ENCODE assay signal across 1 cellular context in the genomic region with DNA sequence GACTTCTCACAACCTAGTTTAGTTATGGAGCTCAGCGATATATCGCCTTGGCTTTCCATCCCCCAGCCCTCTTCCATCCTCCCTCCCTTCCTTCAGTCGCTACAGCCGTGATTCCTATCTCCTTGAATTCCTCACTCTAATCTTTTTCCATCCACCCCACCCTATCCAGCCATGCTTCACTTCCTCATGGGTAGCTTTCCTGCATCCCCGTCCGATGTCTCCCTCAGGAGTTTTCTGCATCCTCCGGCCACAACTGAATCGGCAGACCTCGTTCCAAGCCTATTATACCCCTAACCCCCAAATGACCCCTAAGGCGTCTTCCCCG.
TF ChIP-seq lines count a peak whose summit lies in the region.

No MANE protein-coding gene starts in this region.

TF ChIP-seq in liver, 16 proteins besides CTCF, POLR2A, EP300 and RAD21 (continued from another document):
- TF ChIP-seq SP1 (IDR thresholded peaks at IDR 0.05) (no peak), EGR1 (IDR thresholded peaks at IDR 0.05; ENCODE audit: low read depth in 2 of 2) (no peak), GABPA (IDR thresholded peaks at IDR 0.05 in 1 of 2, conservative IDR thresholded peaks at IDR 0.05 in 1 of 2) (no peak), HNF4A (conservative IDR thresholded peaks at IDR 0.05) (no peak)
